ENCODE assay signal across 16 cellular contexts in the genomic region with DNA sequence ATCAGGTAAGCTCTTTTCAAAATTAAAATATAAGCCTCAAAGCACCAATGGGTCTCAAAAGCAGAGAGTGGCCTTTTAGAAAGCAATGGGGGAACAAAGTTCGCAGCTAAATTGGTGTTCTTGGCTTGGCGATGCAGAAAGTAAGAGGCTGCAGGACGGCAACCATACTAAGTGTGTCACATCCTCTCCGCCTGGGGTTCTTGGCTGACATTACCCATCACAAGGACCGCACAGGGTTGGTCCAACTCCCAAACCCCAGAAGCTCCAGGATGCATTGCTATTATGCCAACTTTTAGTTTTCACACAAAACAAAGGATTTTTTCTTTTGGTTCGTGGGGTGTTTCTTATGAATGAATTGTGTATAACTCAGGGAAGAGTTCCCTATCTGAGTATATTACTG.
DNase-seq lines count a peak whose midpoint lies in the region; ATAC-seq and TF ChIP-seq lines count a peak whose summit lies in the region.
"Had no signal": no experiment of that assay in that cellular context is flagged by ENCODE, and none has a peak within 500 bp of the region (broad histone marks: within the 10 kb centered on the region; RNA-seq: fewer than 3 reads in every experiment).

No MANE protein-coding gene starts in this region.

- intact Hi-C loops in Right ventricle myocardium superior (cut with DNase I) (no loop called here), left cardiac atrium (cut with DNase I) (no loop called here)

- no peak overlapping the region for H2AFZ ChIP-seq in smooth muscle cell (ENCODE audit: low read depth)
- H2AFZ ChIP-seq: GM23248 had no signal

- TF ChIP-seq CTCF in right atrium auricular region (IDR thresholded peaks at IDR 0.05) (no peak), astrocyte of the cerebellum (IDR thresholded peaks at IDR 0.05; ENCODE audit: low read depth, low read length, missing control alignments) (no peak), smooth muscle cell (IDR thresholded peaks at IDR 0.05; ENCODE audit: borderline replicate concordance, insufficient read depth, poor library complexity, severe bottlenecking) (no peak)

- 92% methylated on average over 6 of the region's 6 CpGs for WGBS in smooth muscle cell (ENCODE audit: low lambda C conversion rate)

- H3K4me3 ChIP-seq in right atrium auricular region (no peak overlapping the region), astrocyte of the cerebellum (ENCODE audit: low read depth, low read length) (no peak overlapping the region), smooth muscle cell (no peak overlapping the region)
- H3K4me3 ChIP-seq: BLaER1 treated with 17β-estradiol and CSF1 and Interleukin-3, amounts not matched to agents 10 nM and 100 nM; GM12878; GM23248; HAP-1 had no signal

- no peak overlapping the region for H3K9ac ChIP-seq in smooth muscle cell (ENCODE audit: low read depth)
- H3K9ac ChIP-seq: BLaER1 treated with 17β-estradiol and CSF1 and Interleukin-3, amounts not matched to agents 10 nM and 100 nM; GM23248 had no signal

- no peaks in the 10 kb centered on the region for H3K27me3 ChIP-seq in right atrium auricular region
- H3K27me3 ChIP-seq in smooth muscle cell (ENCODE audit: low read depth) = peaks cover 3% of the 10 kb centered on the region
- H3K27me3 ChIP-seq: BLaER1 treated with 17β-estradiol and CSF1 and Interleukin-3, amounts not matched to agents 10 nM and 100 nM had no signal

- no peak overlapping the region for H3K4me2 ChIP-seq in smooth muscle cell
- H3K4me2 ChIP-seq: BLaER1 treated with 17β-estradiol and CSF1 and Interleukin-3, amounts not matched to agents 10 nM and 100 nM had no signal

- in situ Hi-C loops in astrocyte of the cerebellum (cut with HindIII; ENCODE audit: low sequenced_read_pairs) = no loop called here

- H3K79me2 ChIP-seq in smooth muscle cell (ENCODE audit: low read depth) = no peaks in the 10 kb centered on the region

- H3K27ac ChIP-seq in right atrium auricular region (no peak overlapping the region), smooth muscle cell (ENCODE audit: low read depth) (no peak overlapping the region)
- H3K27ac ChIP-seq: BLaER1 treated with 17β-estradiol and CSF1 and Interleukin-3, amounts not matched to agents 10 nM and 100 nM; GM23248 had no signal

- H3K4me1 ChIP-seq in right atrium auricular region (no peaks in the 10 kb centered on the region), smooth muscle cell (ENCODE audit: low read depth) (no peaks in the 10 kb centered on the region)
- H3K4me1 ChIP-seq: BLaER1 treated with 17β-estradiol and CSF1 and Interleukin-3, amounts not matched to agents 10 nM and 100 nM had no signal

- ATAC-seq in Right ventricle myocardium superior (ENCODE audit: poor library complexity) (peak; percentile 83), left cardiac atrium (peak; percentile 69 to 73), GM18861 (IDR thresholded peaks at IDR 0.05; ENCODE audit: unreplicated experiment) (no peak)
- ATAC-seq: CD8-positive, alpha-beta T cell; GM12878 had no signal

- H3K9me3 ChIP-seq in right atrium auricular region (no peaks in the 10 kb centered on the region), smooth muscle cell (replicated peaks; ENCODE audit: low read depth) (no peaks in the 10 kb centered on the region)
- H3K9me3 ChIP-seq: BLaER1 treated with 17β-estradiol and CSF1 and Interleukin-3, amounts not matched to agents 10 nM and 100 nM; HAP-1 had no signal

- H4K20me1 ChIP-seq in smooth muscle cell (ENCODE audit: low read depth) = no peaks in the 10 kb centered on the region
- H4K20me1 ChIP-seq: BLaER1 treated with 17β-estradiol and CSF1 and Interleukin-3, amounts not matched to agents 10 nM and 100 nM had no signal

- H3F3A ChIP-seq in smooth muscle cell (ENCODE audit: low read depth) = no peaks in the 10 kb centered on the region

- DNase-seq in Right ventricle myocardium superior (no peak), right atrium auricular region (ENCODE audit: low spot score) (no peak), astrocyte of the cerebellum (ENCODE audit: low read depth) (peak; percentile 46), left cardiac atrium (no peak), pons (ENCODE audit: low spot score) (peak; percentile 4), smooth muscle cell (lab: John Stamatoyannopoulos, UW; ENCODE audit: unreplicated experiment) (no peak)
- no peak for DNase-seq in stimulated activated CD4-positive, alpha-beta T cell treated with anti-CD3 and anti-CD28 coated beads, Interleukin-4, amount 100 ng/mL, for 1 hour
- DNase-seq: 8988T; Calu3; CD8-positive, alpha-beta T cell; DMS79 treated with DMSO at 0.1 percent for 48 hours; GM23248 had no signal

- H3K36me3 ChIP-seq in right atrium auricular region (no peaks in the 10 kb centered on the region), smooth muscle cell (ENCODE audit: low read depth) (no peaks in the 10 kb centered on the region)
- H3K36me3 ChIP-seq: BLaER1 treated with 17β-estradiol and CSF1 and Interleukin-3, amounts not matched to agents 10 nM and 100 nM; HAP-1 had no signal

Comparison
In these comparisons a context has a peak if more than half of its experiments do, and no peak if none do; other contexts are left out.
1. DNase-seq: peak in astrocyte of the cerebellum (single experiment) and pons (single experiment); none in Right ventricle myocardium superior (single experiment), right atrium auricular region (single experiment), left cardiac atrium (single experiment), smooth muscle cell (single experiment) and stimulated activated CD4-positive, alpha-beta T cell treated with anti-CD3 and anti-CD28 coated beads, Interleukin-4, amount 100 ng/mL, for 1 hour (single experiment).